12 cellular contexts compared by ENCODE assay signal in genomic region chr9:127154003-127154389, GRCh38. TPM values are rescaled to one million over a fixed set of nuclear protein-coding genes. Genes with fewer than 3 reads are reported as not detected.
DNase-seq lines count a peak whose midpoint lies in the region; ATAC-seq, FAIRE-seq and TF ChIP-seq lines count a peak whose summit lies in the region.
"Had no signal": no experiment of that assay in that cellular context is flagged by ENCODE, and none has a peak within 500 bp of the region (broad histone marks: within the 10 kb centered on the region; RNA-seq: fewer than 3 reads in every experiment).

No MANE protein-coding gene starts in this region.

- H3K9me3 Mint-ChIP-seq in activated CD4-positive, alpha-beta memory T cell treated with anti-CD3 and anti-CD28 coated beads for 36 hours = no peaks in the 10 kb centered on the region
- no peaks in the 10 kb centered on the region for H3K9me3 Mint-ChIP-seq in activated CD4-positive, alpha-beta memory T cell treated with anti-CD3 and anti-CD28 coated beads, Interleukin-2, amount 10 ng/mL, durations not matched to agents 7 days and 5 days
- H3K9me3 Mint-ChIP-seq: type B pancreatic cell had no signal

- H3K4me3 ChIP-seq in GM12878 = 0 out of 2 replicates have a peak overlapping the region, but pooled peaks have one; percentile 4
- no peak overlapping the region for H3K4me3 ChIP-seq in upper lobe of left lung

- H3K27ac ChIP-seq in GM12878 (ENCODE audit: control insufficient read depth, insufficient read depth) = peak overlapping the region; percentile 75
- peak overlapping the region; percentile 15 to 69 (median 48) for H3K27ac ChIP-seq in upper lobe of left lung
- H3K27ac ChIP-seq: neutrophil had no signal

- peak overlapping the region; percentile 19; the same call in 1 of the 2 replicates for H3K9ac ChIP-seq in GM12878 (ENCODE audit: control insufficient read depth, insufficient read depth, low read length)

- ATAC-seq in GM12878 = peak; percentile 71
- ATAC-seq in upper lobe of left lung (ENCODE audit: low FRiP score in 2 of 2) = peak; percentile 9 to 39
- ATAC-seq in GM18519 (IDR thresholded peaks at IDR 0.05; ENCODE audit: low FRiP score, unreplicated experiment) = no peak
- ATAC-seq: activated CD8-positive, alpha-beta T cell treated with anti-CD3 and anti-CD28 coated beads, Interleukin-2, amount 10 ng/mL, durations not matched to agents 7 days and 5 days had no signal

- H4K20me1 ChIP-seq in GM12878 (ENCODE audit: control insufficient read depth, insufficient read depth) = no peaks in the 10 kb centered on the region

- H3K27ac Mint-ChIP-seq in activated CD4-positive, alpha-beta memory T cell treated with anti-CD3 and anti-CD28 coated beads for 36 hours = no peak overlapping the region
- H3K27ac Mint-ChIP-seq in activated CD4-positive, alpha-beta memory T cell treated with anti-CD3 and anti-CD28 coated beads, Interleukin-2, amount 10 ng/mL, durations not matched to agents 7 days and 5 days = no peak overlapping the region
- H3K27ac Mint-ChIP-seq: activated CD8-positive, alpha-beta T cell treated with anti-CD3 and anti-CD28 coated beads, Interleukin-2, amount 10 ng/mL, durations not matched to agents 7 days and 5 days; type B pancreatic cell had no signal

- H2AFZ ChIP-seq in GM12878 (ENCODE audit: control insufficient read depth, low read depth, low read length) = peak overlapping the region; percentile 26; the same call in 1 of the 2 replicates

- no peak for TF ChIP-seq POLR2A in GM12878 (IDR thresholded peaks at IDR 0.05; ENCODE audit: low read depth, low read length)
- TF ChIP-seq POLR2A in upper lobe of left lung (IDR thresholded peaks at IDR 0.05) = no peak

- peak overlapping the region; percentile 80 for H3K4me2 ChIP-seq in GM12878 (ENCODE audit: control insufficient read depth, insufficient read depth)

- POLR2A ChIA-PET in activated CD4-positive, alpha-beta memory T cell treated with anti-CD3 and anti-CD28 coated beads for 36 hours (lab: Charles Lee) = interaction anchor here (1.3 to 1.5 kb wide), 2 partner anchors 149 to 168 kb away, joined by 6 to 9 read pairs; no protein-coding TSS in a partner anchor
- POLR2A ChIA-PET in activated CD4-positive, alpha-beta memory T cell treated with anti-CD3 and anti-CD28 coated beads, Interleukin-2, amount 10 ng/mL, durations not matched to agents 7 days and 5 days (lab: Charles Lee) = interaction anchor here (1.9 to 2.0 kb wide), 2 partner anchors 10 to 168 kb away, joined by 7 to 11 read pairs; no protein-coding TSS in a partner anchor
- POLR2A ChIA-PET in GM12878 (lab: Charles Lee) = interaction anchor here (0.6 to 3.0 kb wide), 7 partner anchors 9 to 87 kb away, joined by 3 to 23 read pairs (median 4); partner anchors contain the start of gene ANGPTL2

- no peak overlapping the region for H3K4me3 Mint-ChIP-seq in activated CD4-positive, alpha-beta memory T cell treated with anti-CD3 and anti-CD28 coated beads for 36 hours
- H3K4me3 Mint-ChIP-seq in activated CD4-positive, alpha-beta memory T cell treated with anti-CD3 and anti-CD28 coated beads, Interleukin-2, amount 10 ng/mL, durations not matched to agents 7 days and 5 days = no peak overlapping the region
- H3K4me3 Mint-ChIP-seq: activated CD8-positive, alpha-beta T cell treated with anti-CD3 and anti-CD28 coated beads, Interleukin-2, amount 10 ng/mL, durations not matched to agents 7 days and 5 days; type B pancreatic cell had no signal

- TF ChIP-seq EP300 in GM12878 (IDR thresholded peaks at IDR 0.05; ENCODE audit: borderline replicate concordance in 1 of 2, control insufficient read depth in 1 of 2, low read depth in 2 of 2, low read length in 2 of 2) (no peak), upper lobe of left lung (IDR thresholded peaks at IDR 0.05) (no peak)

- H3K36me3 ChIP-seq in GM12878 (ENCODE audit: control insufficient read depth in 2 of 2, insufficient read depth in 2 of 2, low read length in 1 of 2) (no peaks in the 10 kb centered on the region; a peak in 1 of 4 replicates), upper lobe of left lung (no peaks in the 10 kb centered on the region)
- H3K36me3 ChIP-seq: neutrophil had no signal

- 73% methylated on average over 5 of the region's 5 CpGs for WGBS in GM12878 (ENCODE audit: insufficient coverage, insufficient replicate concordance, low lambda C conversion rate, missing lambda C conversion rate)
- 85 to 92% methylated on average over 4 to 5 of the region's 5 CpGs for WGBS in upper lobe of left lung, 2 donors

- TF ChIP-seq RAD21 in GM12878 (IDR thresholded peaks at IDR 0.05; ENCODE audit: insufficient read depth, low read depth, low read length) = no peak

- no peaks in the 10 kb centered on the region for H3K79me2 ChIP-seq in GM12878 (ENCODE audit: control insufficient read depth, insufficient read depth, low read length)

- intact Hi-C loops in activated CD4-positive, alpha-beta memory T cell treated with anti-CD3 and anti-CD28 coated beads for 36 hours (cut with micrococcal nuclease) = loop anchor here (1.0 kb wide), 3 partner anchors 105 to 168 kb away; no protein-coding TSS in a partner anchor
- intact Hi-C loops in GM12878 (cut with micrococcal nuclease; ENCODE audit: unreplicated experiment) = loop anchor here (1.0 kb wide), 1 partner anchor 12 kb away; no protein-coding TSS in a partner anchor

- H3K4me1 Mint-ChIP-seq in activated CD4-positive, alpha-beta memory T cell treated with anti-CD3 and anti-CD28 coated beads for 36 hours (ENCODE audit: low read depth) = peaks cover 21% of the 10 kb centered on the region
- H3K4me1 Mint-ChIP-seq in activated CD4-positive, alpha-beta memory T cell treated with anti-CD3 and anti-CD28 coated beads, Interleukin-2, amount 10 ng/mL, durations not matched to agents 7 days and 5 days = peaks cover 24% of the 10 kb centered on the region

- CTCF ChIA-PET in activated CD4-positive, alpha-beta memory T cell treated with anti-CD3 and anti-CD28 coated beads for 36 hours (lab: Charles Lee) = interaction anchor here (1.4 kb wide), 2 partner anchors 149 to 168 kb away, joined by 5 to 6 read pairs; no protein-coding TSS in a partner anchor
- CTCF ChIA-PET in activated CD4-positive, alpha-beta memory T cell treated with anti-CD3 and anti-CD28 coated beads, Interleukin-2, amount 10 ng/mL, durations not matched to agents 7 days and 5 days (lab: Charles Lee) = interaction anchor here (1.4 to 1.9 kb wide), 3 partner anchors 189 to 213 kb away, joined by 3 to 4 read pairs (median 4); no protein-coding TSS in a partner anchor
- CTCF ChIA-PET in GM12878 (lab: Yijun Ruan, JAX) = interaction anchor here (1.0 to 2.4 kb wide), 8 partner anchors 10 to 189 kb away, joined by 3 to 8 read pairs (median 4); no protein-coding TSS in a partner anchor

- no peaks in the 10 kb centered on the region for H3K36me3 Mint-ChIP-seq in activated CD4-positive, alpha-beta memory T cell treated with anti-CD3 and anti-CD28 coated beads for 36 hours
- no peaks in the 10 kb centered on the region for H3K36me3 Mint-ChIP-seq in activated CD4-positive, alpha-beta memory T cell treated with anti-CD3 and anti-CD28 coated beads, Interleukin-2, amount 10 ng/mL, durations not matched to agents 7 days and 5 days (ENCODE audit: low read depth)
- H3K36me3 Mint-ChIP-seq: type B pancreatic cell had no signal

- no peak for TF ChIP-seq CTCF in GM12878 (IDR thresholded peaks at IDR 0.05 in 2 of 3, conservative IDR thresholded peaks at IDR 0.05 in 1 of 3; ENCODE audit: control insufficient read depth in 2 of 3, extremely low read depth in 1 of 3, insufficient read depth in 1 of 3, low read depth in 3 of 3, low read length in 3 of 3)
- TF ChIP-seq CTCF in upper lobe of left lung (IDR thresholded peaks at IDR 0.05) = no peak

- no TSS peak for BruUV-seq in GM12878 (replicated peaks; lab: Mats Ljungman, UMichigan)

- in situ Hi-C loops in GM12878 (cut with MboI) = no loop called here

- H3K4me1 ChIP-seq in GM12878 (ENCODE audit: control insufficient read depth, insufficient read depth, low read length) (peaks cover 21% of the 10 kb centered on the region), upper lobe of left lung (peaks cover 7 to 18% (median 11%) of the 10 kb centered on the region in 4 donors)

- SMC1A ChIA-PET in GM12878 (lab: Charles Lee; ENCODE audit: uncharacterized antibody, unreplicated experiment) = interaction anchor here (0.8 to 28.4 kb wide), 14 partner anchors 11 to 189 kb away, joined by 3 to 812 read pairs (median 4); no protein-coding TSS in a partner anchor

- peaks cover 9% of the 10 kb centered on the region for H3K27me3 Mint-ChIP-seq in activated CD4-positive, alpha-beta memory T cell treated with anti-CD3 and anti-CD28 coated beads for 36 hours
- H3K27me3 Mint-ChIP-seq in activated CD4-positive, alpha-beta memory T cell treated with anti-CD3 and anti-CD28 coated beads, Interleukin-2, amount 10 ng/mL, durations not matched to agents 7 days and 5 days = peaks cover 21% of the 10 kb centered on the region
- H3K27me3 Mint-ChIP-seq: type B pancreatic cell had no signal

- DNase-seq in activated CD4-positive, alpha-beta memory T cell treated with anti-CD3 and anti-CD28 coated beads for 36 hours = peak; percentile 35
- no peak for DNase-seq in activated CD4-positive, alpha-beta memory T cell treated with anti-CD3 and anti-CD28 coated beads, Interleukin-2, amount 10 ng/mL, durations not matched to agents 7 days and 5 days
- DNase-seq in GM12878 (ENCODE audit: low read depth, low spot score) (no peak), mesenteric fat pad (ENCODE audit: low spot score) (peak; percentile 86), upper lobe of left lung (no peak), NCI-H1930 (lab: John Stamatoyannopoulos, UW) (no peak), NK-92 (lab: John Stamatoyannopoulos, UW; ENCODE audit: unreplicated experiment) (no peak)
- DNase-seq: activated CD8-positive, alpha-beta T cell treated with anti-CD3 and anti-CD28 coated beads, Interleukin-2, amount 10 ng/mL, durations not matched to agents 7 days and 5 days; stimulated activated CD4-positive, alpha-beta T cell treated with anti-CD3 and anti-CD28 coated beads, Interleukin-2, amount 100 ng/mL, for 24 hours had no signal

- FAIRE-seq in GM12878 (lab: Jason Lieb, UNC) = no peak

- H3K9me3 ChIP-seq in GM12878 (replicated peaks; ENCODE audit: control insufficient read depth, insufficient read depth, low read length) (no peaks in the 10 kb centered on the region), upper lobe of left lung (no peaks in the 10 kb centered on the region)
- H3K9me3 ChIP-seq: neutrophil had no signal

- H3K27me3 ChIP-seq in GM12878 (replicated peaks in 1 of 2; ENCODE audit: control insufficient read depth in 2 of 2, insufficient read depth in 2 of 2, low read length in 1 of 2) (no peaks in the 10 kb centered on the region), upper lobe of left lung (no peaks in the 10 kb centered on the region)

- RAD21 ChIA-PET in GM12878 (lab: Charles Lee; ENCODE audit: unreplicated experiment) = interaction anchor here (0.8 to 3.6 kb wide), 15 partner anchors 12 to 189 kb away, joined by 3 to 76 read pairs (median 6); partner anchors contain the start of gene ANGPTL2

RNA-seq across cellular contexts. Expression of gene ANGPTL2, which starts 31.6 kb away (rescaled TPM):
- total RNA-seq in activated CD4-positive, alpha-beta memory T cell treated with anti-CD3 and anti-CD28 coated beads for 36 hours = not detected
- total RNA-seq in activated CD4-positive, alpha-beta memory T cell treated with anti-CD3 and anti-CD28 coated beads, Interleukin-2, amount 10 ng/mL, durations not matched to agents 7 days and 5 days = under 1 TPM in 1 of 2 experiments, not detected in 1; 0.08 TPM
- total RNA-seq in GM12878 (2013; cell fraction: nucleolus; rRNA removed) = 16.3 and 18.6 TPM in 2 replicates
- total RNA-seq in GM12878 (2014; rRNA removed) = 0.71 and 1.1 TPM in 2 replicates
- 0.49 and 0.55 TPM in 2 replicates for total RNA-seq in GM12878 (2014; rRNA removed; fragmentation: Illumina TruSeq; extraction: Trizol)
- total RNA-seq in GM12878 (2021) = 1.6 TPM in 2 replicates
- not detected for polyA plus RNA-seq in GM12878 (2011; ENCODE audit: low read depth)
- not detected in 2 replicates for polyA plus RNA-seq in GM12878 (2011; rRNA removed)
- 0.03 TPM in 1 of 2 replicates, not detected in the other for polyA plus RNA-seq in GM12878 (2011; cell fraction: cytosol; rRNA removed)
- 0.04 TPM in 1 of 2 replicates, not detected in the other for polyA plus RNA-seq in GM12878 (2011; cell fraction: nucleus; rRNA removed)
- 0.04 and 0.14 TPM in 2 replicates for polyA plus RNA-seq in GM12878 (2012)
- 1.2 and 2.6 TPM in 2 replicates for polyA plus RNA-seq in GM12878 (2014; fragmentation: Illumina TruSeq; extraction: Trizol)
- polyA plus RNA-seq in GM12878 (2014; fragmentation: Nextera tagmentation; extraction: Ambion mirVana) = under 1 TPM; 0.13 to 0.38 TPM
- 0.75 and 0.87 TPM in 2 replicates for polyA plus RNA-seq in GM12878 (2014; rRNA removed)
- polyA plus RNA-seq in GM12878 (2016; fragmentation: Nextera tagmentation; extraction: Ambion mirVana) = under 1 TPM; 0.76 to 0.82 TPM
- polyA minus RNA-seq in GM12878 (2011; rRNA and poly(A)+ RNA removed) = not detected in 2 replicates
- not detected in 2 replicates for polyA minus RNA-seq in GM12878 (2011; cell fraction: cytosol; rRNA and poly(A)+ RNA removed)
- polyA minus RNA-seq in GM12878 (2011; cell fraction: nucleus; rRNA and poly(A)+ RNA removed) = not detected in 2 replicates
- 169 TPM for total RNA-seq in mesenteric fat pad
- total RNA-seq in upper lobe of left lung = 10 to 100 TPM in 2 of 6 donors, 1 to 10 TPM in 4; 3.9 to 26.0 (median 7.9) TPM
- total RNA-seq: activated CD8-positive, alpha-beta T cell treated with anti-CD3 and anti-CD28 coated beads, Interleukin-2, amount 10 ng/mL, durations not matched to agents 7 days and 5 days had no signal

Comparison
In these comparisons a context has a peak if more than half of its experiments do, and no peak if none do; other contexts are left out.
1. DNase-seq: peak in activated CD4-positive, alpha-beta memory T cell treated with anti-CD3 and anti-CD28 coated beads for 36 hours (single experiment) and mesenteric fat pad (single experiment); none in activated CD4-positive, alpha-beta memory T cell treated with anti-CD3 and anti-CD28 coated beads, Interleukin-2, amount 10 ng/mL, durations not matched to agents 7 days and 5 days (single experiment), GM12878 (single experiment), upper lobe of left lung (0 of 2), NCI-H1930 (0 of 2) and NK-92 (single experiment).